8 cellular contexts compared by ENCODE assay signal in the genomic region with DNA sequence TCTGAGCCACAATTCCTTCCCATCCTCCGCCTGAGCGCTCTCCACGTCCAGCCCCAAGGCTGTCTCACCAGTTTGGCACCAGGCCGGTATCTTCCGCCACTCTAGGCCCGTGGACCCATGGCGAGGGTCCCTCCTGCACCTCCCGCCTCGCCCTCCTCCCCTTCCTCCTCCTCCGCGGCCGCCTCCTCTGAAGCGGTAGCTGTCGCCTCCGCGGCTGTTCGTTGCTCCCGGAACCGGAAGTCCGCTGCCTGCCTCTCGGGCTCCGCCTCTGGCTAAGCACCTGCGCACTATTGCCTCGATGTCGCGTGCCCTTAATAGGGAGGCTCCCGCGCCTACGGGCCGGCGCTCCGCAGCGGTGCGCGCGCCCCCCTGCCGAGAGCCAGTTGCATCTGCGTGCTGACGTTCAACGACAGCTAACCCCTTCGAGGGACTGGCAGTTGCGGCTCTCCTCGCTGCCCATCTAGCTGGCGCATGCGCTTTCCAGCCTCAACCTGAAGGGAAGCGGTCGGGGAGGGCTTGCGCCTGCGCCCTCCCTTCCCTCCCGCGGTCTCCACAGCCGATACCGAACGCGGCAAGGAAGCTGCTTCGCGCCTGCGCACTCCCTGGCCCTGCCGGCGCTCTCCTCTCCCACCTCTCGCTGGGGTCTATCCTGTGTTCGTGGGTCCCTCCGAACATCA. TPM values are rescaled to one million over a fixed set of nuclear protein-coding genes. Genes with fewer than 3 reads are reported as not detected.
A peak's percentile ranks its signal among the peaks of the same experiment; 100 is the strongest.
DNase-seq lines count a peak whose midpoint lies in the region; ATAC-seq lines count a peak whose summit lies in the region.

MBD1 (minus strand) TSS at position 229 of the 677 bp plus-strand sequence. CDS start 1,531 bp downstream, outside the sequence.

- peak; percentile 94 to 96 for DNase-seq in AML-193 (lab: John Stamatoyannopoulos, UW)
- peak; percentile 97 for DNase-seq in NCI-H460 (ENCODE audit: extremely low read depth, low read depth)
- peak; percentile 94 for DNase-seq in activated CD4-positive, CD25-positive, alpha-beta regulatory T cell treated with anti-CD3 and anti-CD28 coated beads, Interleukin-2, amount 50 U/mL, for 72 hours
- peak; percentile 88 to 97 for DNase-seq in cerebellar nuclear complex (lab: John Stamatoyannopoulos, UW)
- peak; percentile 98 for DNase-seq in islet precursor cell
- DNase-seq in stimulated activated CD4-positive, alpha-beta T cell treated with anti-CD3 and anti-CD28 coated beads, Interleukin-12 subunit alpha, Interleukin-12 subunit beta, amount 100 ng/mL, for 48 hours (ENCODE audit: low read depth in 2 of 3, low spot score in 1 of 3): peak; percentile 85 to 94 (median 92)

- ATAC-seq in GM19043 (IDR thresholded peaks at IDR 0.05; ENCODE audit: low read depth, unreplicated experiment) (peak; percentile 95), HG03378 (IDR thresholded peaks at IDR 0.05; ENCODE audit: unreplicated experiment) (peak; percentile 82)

RNA-seq across cellular contexts. Expression of gene MBD1, which starts in this region (rescaled TPM):
- total RNA-seq in NCI-H460 (2014; rRNA removed; shearing (Covaris generic)): 54.9 and 57.1 TPM in 2 replicates
- 86.0 and 102 TPM in 2 replicates for polyA plus RNA-seq in NCI-H460 (2014; cell fraction: nucleus; rRNA removed)

Comparison
In these comparisons a context has a peak if more than half of its experiments do, and no peak if none do; other contexts are left out.
1. Peak in every context shown above with its lines: DNase-seq and ATAC-seq.